1 cellular context compared by ENCODE assay signal in the genomic region with DNA sequence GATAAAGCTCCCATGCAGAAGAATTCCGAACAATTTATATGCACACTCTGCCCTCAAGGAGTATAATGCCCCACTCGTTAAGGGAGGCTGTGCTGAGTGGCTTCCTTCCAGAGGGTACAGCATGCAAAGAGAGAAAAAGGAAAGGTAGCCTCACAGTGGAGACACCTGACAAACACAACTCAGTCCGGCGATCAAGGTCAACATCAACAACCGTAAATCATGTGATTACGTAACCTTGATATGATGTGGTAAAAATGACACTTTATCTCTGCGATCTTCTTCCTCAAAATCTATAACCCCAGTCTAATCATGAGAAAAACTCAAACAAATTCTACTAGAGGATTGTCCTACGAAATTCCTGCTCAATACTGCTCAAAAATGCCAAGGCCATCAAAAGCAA.
A peak's percentile ranks its signal among the peaks of the same experiment; 100 is the strongest.
TF ChIP-seq lines count a peak whose summit lies in the region.

No MANE protein-coding gene starts in this region.

TF ChIP-seq in IMR-90, 13 proteins besides CTCF, POLR2A, EP300 and RAD21 (continued from another document):
- peak; percentile 77 for TF ChIP-seq CEBPB (IDR thresholded peaks at IDR 0.05; ENCODE audit: low read depth, low read length)
TF ChIP-seq in IMR-90: peak in this region for 1.
